ENCODE assay signal across 8 cellular contexts in the genomic region with DNA sequence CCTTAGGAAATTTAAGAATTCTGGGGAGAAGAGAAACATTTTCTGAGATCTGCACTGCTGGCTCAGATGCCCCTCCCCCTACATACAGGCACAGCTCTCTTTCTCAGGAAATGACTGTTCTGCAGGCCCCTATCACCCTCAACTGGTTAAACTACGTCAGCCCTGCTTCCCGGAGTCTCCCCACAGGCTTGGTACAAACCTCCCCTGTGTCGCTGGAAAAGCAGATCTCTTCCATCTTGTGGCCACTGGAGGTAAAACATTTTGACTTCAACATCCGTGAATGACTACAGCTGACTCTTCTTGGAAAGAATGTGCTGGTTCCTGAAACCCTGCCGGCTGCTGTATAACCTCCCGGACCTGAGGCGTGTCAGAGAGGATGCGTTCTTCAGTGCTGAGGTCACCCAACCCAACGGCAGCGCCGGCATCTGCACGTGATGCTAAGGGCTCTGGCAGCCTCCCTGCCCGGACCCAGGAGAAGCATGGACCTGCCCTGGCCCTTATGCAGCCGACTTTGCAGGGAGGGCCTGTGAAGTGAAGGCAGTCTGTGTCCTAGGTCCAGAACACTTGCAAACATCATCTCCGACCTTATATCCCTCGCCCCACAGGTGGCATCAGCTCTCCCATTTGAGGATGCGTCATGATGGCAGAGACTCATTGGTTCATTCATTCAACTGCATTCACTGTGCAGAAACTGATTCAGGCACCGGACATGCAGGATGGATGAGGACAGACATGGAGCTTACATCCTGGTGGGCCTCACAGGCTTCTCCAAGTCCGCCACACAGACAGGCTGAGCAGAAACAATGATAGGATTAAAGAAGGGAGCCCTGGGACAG.
DNase-seq lines count a peak whose midpoint lies in the region; ATAC-seq and FAIRE-seq lines count a peak whose summit lies in the region.

No MANE protein-coding gene starts in this region.

- ATAC-seq in GM18870 (IDR thresholded peaks at IDR 0.05; ENCODE audit: unreplicated experiment): peak; percentile 50
- ATAC-seq in HG03521 (IDR thresholded peaks at IDR 0.05; ENCODE audit: unreplicated experiment): peak; percentile 52

- peak; percentile 93 for FAIRE-seq in endometrium (lab: Jason Lieb, UNC)

- DNase-seq in AG08396 (ENCODE audit: low spot score) (peak; percentile 92), NCI-H82 (lab: John Stamatoyannopoulos, UW) (peak; percentile 58), mesenteric fat pad (ENCODE audit: low spot score) (peak; percentile 92)
- peak; percentile 46 to 57 (median 57) for DNase-seq in activated CD8-positive, alpha-beta memory T cell treated with anti-CD3 and anti-CD28 coated beads for 48 hours (ENCODE audit: low read depth in 2 of 3, low spot score in 2 of 3)
- peak; percentile 32 for DNase-seq in stimulated activated CD8-positive, alpha-beta memory T cell treated with anti-CD3 and anti-CD28 coated beads, Interleukin-15, amount 100 ng/mL, for 1 hour (ENCODE audit: low read depth)

Comparison
In these comparisons a context has a peak if more than half of its experiments do, and no peak if none do; other contexts are left out.
1. Peak in every context shown above with its lines: DNase-seq and ATAC-seq.
2. DNase-seq: peak in every context shown above with its lines; median percentile 92 in AG08396; 92 in mesenteric fat pad; 58 in NCI-H82; 57 in activated CD8-positive, alpha-beta memory T cell treated with anti-CD3 and anti-CD28 coated beads for 48 hours; 32 in stimulated activated CD8-positive, alpha-beta memory T cell treated with anti-CD3 and anti-CD28 coated beads, Interleukin-15, amount 100 ng/mL, for 1 hour.